In genomic region chr21:15301014-15301413, GRCh38 we compare ENCODE assay signal across 20 cellular contexts.
A peak's percentile ranks its signal among the peaks of the same experiment; 100 is the strongest.
DNase-seq lines count a peak whose midpoint lies in the region; FAIRE-seq and TF ChIP-seq lines count a peak whose summit lies in the region.
"Had no signal": no experiment of that assay in that cellular context is flagged by ENCODE, and none has a peak within 500 bp of the region (broad histone marks: within the 10 kb centered on the region; RNA-seq: fewer than 3 reads in every experiment).

No MANE protein-coding gene starts in this region.

- TF ChIP-seq POLR2A in spleen (IDR thresholded peaks at IDR 0.05): no peak

- intact Hi-C loops in spleen (cut with DNase I; ENCODE audit: low total_unique reads): no loop called here

- no peaks in the 10 kb centered on the region for H3K79me2 ChIP-seq in keratinocyte (ENCODE audit: control insufficient read depth, insufficient read depth, low read length)

- peaks cover 22% of the 10 kb centered on the region for H3K4me1 ChIP-seq in keratinocyte (ENCODE audit: control insufficient read depth, extremely low read depth, insufficient read depth, low read length)
- H3K4me1 ChIP-seq in spleen: peaks cover 0 to 8% (median 0%) of the 10 kb centered on the region in 6 donors
- H3K4me1 ChIP-seq: SJSA1, upper lobe of right lung had no signal

- peak; percentile 93 for FAIRE-seq in keratinocyte (lab: Jason Lieb, UNC)

- dilution Hi-C loops in keratinocyte (cut with MboI; ENCODE audit: extremely low pct_ligation_motif_present, low sequenced_read_pairs): no loop called here

- H3K9me3 ChIP-seq in keratinocyte (ENCODE audit: control insufficient read depth, low read depth, low read length) (no peaks in the 10 kb centered on the region), spleen (peaks cover 0 to 17% (median 11%) of the 10 kb centered on the region in 8 donors)
- H3K9me3 ChIP-seq: SJSA1, upper lobe of right lung had no signal

- peak overlapping the region; percentile 88 for H2AFZ ChIP-seq in keratinocyte (ENCODE audit: control insufficient read depth, low read length)

- peak overlapping the region; percentile 10 for H3K9ac ChIP-seq in keratinocyte (ENCODE audit: control insufficient read depth, extremely low read depth, insufficient read depth, low read length)
- H3K9ac ChIP-seq: BLaER1 treated with 17β-estradiol and CSF1 and Interleukin-3, amounts not matched to agents 10 nM and 100 nM had no signal

- 78 to 93% (median 88%) methylated on average over 3 of the region's 3 CpGs for WGBS in spleen, 5 donors

- H3K4me2 ChIP-seq in keratinocyte (ENCODE audit: control insufficient read depth, extremely low read depth, insufficient read depth, low read depth, low read length): peak overlapping the region; percentile 35
- H3K4me2 ChIP-seq: BLaER1 treated with 17β-estradiol and CSF1 and Interleukin-3, amounts not matched to agents 10 nM and 100 nM had no signal

- DNase-seq in EH (ENCODE audit: low read depth): peak; percentile 2
- DNase-seq in HT1080 (ENCODE audit: low read depth): peak; percentile 24
- peak; percentile 34 for DNase-seq in amniotic epithelial cell (ENCODE audit: low read depth)
- no peak for DNase-seq in keratinocyte (ENCODE audit: low read depth, low spot score)
- DNase-seq in spleen: no peak
- no peak for DNase-seq in DMS153 (lab: John Stamatoyannopoulos, UW)
- DNase-seq in NCI-H774 (lab: John Stamatoyannopoulos, UW): no peak
- DNase-seq in activated CD4-positive, alpha-beta T cell treated with anti-CD3 and anti-CD28 coated beads, Interleukin-2, amount 50 U/mL, for 1 hour: no peak
- DNase-seq: amygdala; DMS79; foreskin melanocyte; HCEC 1CT; Kasumi-1; naive B cell; NCI-H1694; stimulated activated CD4-positive, alpha-beta T cell treated with anti-CD3 and anti-CD28 coated beads, Interleukin-12 subunit alpha, Interleukin-12 subunit beta, amount 100 ng/mL, for 4 hours; upper lobe of right lung had no signal

- peak overlapping the region; percentile 68 for H3K27ac ChIP-seq in keratinocyte (ENCODE audit: control insufficient read depth, insufficient read depth, low read length)
- no peak overlapping the region for H3K27ac ChIP-seq in spleen
- H3K27ac ChIP-seq: BLaER1 treated with 17β-estradiol and CSF1 and Interleukin-3, amounts not matched to agents 10 nM and 100 nM; SJSA1; upper lobe of right lung had no signal

- TF ChIP-seq CTCF in keratinocyte (optimal IDR thresholded peaks at IDR 0.05 in 1 of 3, IDR thresholded peaks at IDR 0.05 in 1 of 3, conservative IDR thresholded peaks at IDR 0.05 in 1 of 3; ENCODE audit: extremely low read depth in 1 of 3, insufficient read depth in 2 of 3, low read length in 3 of 3) (no peak), spleen (IDR thresholded peaks at IDR 0.05 in 8 of 11, conservative IDR thresholded peaks at IDR 0.05 in 3 of 11) (no peak)

- H3K9me1 ChIP-seq in keratinocyte (ENCODE audit: control insufficient read depth, extremely low read depth, insufficient read depth, low read length): no peaks in the 10 kb centered on the region

- H3K4me3 ChIP-seq in keratinocyte (ENCODE audit: control insufficient read depth in 2 of 3, extremely low read depth in 1 of 3, insufficient read depth in 2 of 3, low read depth in 1 of 3, low read length in 3 of 3): no peak overlapping the region
- no peak overlapping the region for H3K4me3 ChIP-seq in spleen
- H3K4me3 ChIP-seq: BLaER1 treated with 17β-estradiol and CSF1 and Interleukin-3, amounts not matched to agents 10 nM and 100 nM; lung; SJSA1; upper lobe of right lung had no signal

- no peaks in the 10 kb centered on the region for H4K20me1 ChIP-seq in keratinocyte (ENCODE audit: control insufficient read depth, extremely low read depth, insufficient read depth, low read length)
- H4K20me1 ChIP-seq: BLaER1 treated with 17β-estradiol and CSF1 and Interleukin-3, amounts not matched to agents 10 nM and 100 nM had no signal

- H3K27me3 ChIP-seq in keratinocyte (ENCODE audit: control insufficient read depth, extremely low read depth, insufficient read depth, low read length) (no peaks in the 10 kb centered on the region), spleen (replicated peaks in 1 of 7) (no peaks in the 10 kb centered on the region)
- H3K27me3 ChIP-seq: BLaER1 treated with 17β-estradiol and CSF1 and Interleukin-3, amounts not matched to agents 10 nM and 100 nM; SJSA1; upper lobe of right lung had no signal

- no peaks in the 10 kb centered on the region for H3K36me3 ChIP-seq in keratinocyte (ENCODE audit: control insufficient read depth in 2 of 2, extremely low read depth in 1 of 2, insufficient read depth in 2 of 2, low read length in 2 of 2)
- H3K36me3 ChIP-seq in spleen: no peaks in the 10 kb centered on the region
- H3K36me3 ChIP-seq: BLaER1 treated with 17β-estradiol and CSF1 and Interleukin-3, amounts not matched to agents 10 nM and 100 nM; SJSA1; upper lobe of right lung had no signal

Comparison
In these comparisons a context has a peak if more than half of its experiments do, and no peak if none do; other contexts are left out.
1. DNase-seq: peak in EH (single experiment), HT1080 (single experiment) and amniotic epithelial cell (single experiment); none in keratinocyte (single experiment), spleen (single experiment), DMS153 (single experiment), NCI-H774 (single experiment) and activated CD4-positive, alpha-beta T cell treated with anti-CD3 and anti-CD28 coated beads, Interleukin-2, amount 50 U/mL, for 1 hour (single experiment).